ENCODE assay signal across 27 cellular contexts in the genomic region with DNA sequence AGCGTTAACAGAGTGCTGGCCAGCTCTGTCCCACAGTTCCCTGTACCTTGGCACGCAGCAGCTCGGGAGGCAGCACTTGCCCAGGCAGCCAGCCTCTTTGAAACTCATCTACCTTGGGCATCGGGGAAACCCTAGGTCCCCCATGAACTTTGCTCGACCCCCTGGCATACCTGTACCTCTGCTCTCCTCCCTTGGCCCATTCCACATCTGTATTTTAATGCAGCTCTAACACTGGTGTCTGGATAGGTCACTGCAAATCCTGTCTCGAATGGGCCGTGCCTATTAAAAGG.
"Had no signal": no experiment of that assay in that cellular context is flagged by ENCODE, and none has a peak within 500 bp of the region (broad histone marks: within the 10 kb centered on the region; RNA-seq: fewer than 3 reads in every experiment).

No MANE protein-coding gene starts in this region.

- H3K4me3 ChIP-seq: gastrocnemius medialis, hepatocyte, lung, mucosa of descending colon, neural progenitor cell, ovary, psoas muscle, sigmoid colon, suprapubic skin had no signal

- H3K9ac ChIP-seq: neural progenitor cell had no signal

- ATAC-seq: esophagus mucosa; gastrocnemius medialis; left lobe of liver; mucosa of descending colon; psoas muscle; right cardiac atrium; stimulated activated naive B cell treated with anti-CD40 and anti-IgM and Interleukin-4, amounts not matched to agents 10 μg/mL and 1 μg/mL and 100 μg/mL, for 72 hours; stimulated activated naive CD8-positive, alpha-beta T cell treated with anti-CD3 and anti-CD28 coated beads, Interleukin-15, amount 100 ng/mL, for 72 hours had no signal

- H3K27me3 Mint-ChIP-seq: naive B cell; stimulated activated naive B cell treated with anti-CD40 and anti-IgM and Interleukin-4, amounts not matched to agents 10 μg/mL and 1 μg/mL and 100 μg/mL, for 72 hours; stimulated activated naive CD8-positive, alpha-beta T cell treated with anti-CD3 and anti-CD28 coated beads, Interleukin-15, amount 100 ng/mL, for 72 hours had no signal

- H3K27ac ChIP-seq: epithelial cell of prostate, gastrocnemius medialis, hepatocyte, ovary, psoas muscle, sigmoid colon, suprapubic skin had no signal

- H3K4me2 ChIP-seq: hepatocyte had no signal

- H3K36me3 Mint-ChIP-seq: neural progenitor cell had no signal

- H3K27ac Mint-ChIP-seq: mesothelial cell of epicardium; nephron; stimulated activated naive B cell treated with anti-CD40 and anti-IgM and Interleukin-4, amounts not matched to agents 10 μg/mL and 1 μg/mL and 100 μg/mL, for 72 hours; stimulated activated naive CD8-positive, alpha-beta T cell treated with anti-CD3 and anti-CD28 coated beads, Interleukin-15, amount 100 ng/mL, for 72 hours had no signal

- H2AFZ ChIP-seq: hepatocyte, neural progenitor cell had no signal

- H3K4me3 Mint-ChIP-seq: mesothelial cell of epicardium; nephron; neural progenitor cell; stimulated activated naive B cell treated with anti-CD40 and anti-IgM and Interleukin-4, amounts not matched to agents 10 μg/mL and 1 μg/mL and 100 μg/mL, for 72 hours; stimulated activated naive CD8-positive, alpha-beta T cell treated with anti-CD3 and anti-CD28 coated beads, Interleukin-15, amount 100 ng/mL, for 72 hours had no signal

- H3K9me3 ChIP-seq: gastrocnemius medialis, mucosa of descending colon, ovary, psoas muscle, sigmoid colon, suprapubic skin had no signal

- H3K27me3 ChIP-seq: gastrocnemius medialis, hepatocyte, neural progenitor cell, ovary, sigmoid colon, suprapubic skin had no signal

- H3K79me2 ChIP-seq: hepatocyte had no signal

- H3K36me3 ChIP-seq: gastrocnemius medialis, neural progenitor cell, ovary, sigmoid colon had no signal

- H3K9me3 Mint-ChIP-seq: mesothelial cell of epicardium; naive B cell; nephron; neural progenitor cell; stimulated activated naive B cell treated with anti-CD40 and anti-IgM and Interleukin-4, amounts not matched to agents 10 μg/mL and 1 μg/mL and 100 μg/mL, for 72 hours; stimulated activated naive CD8-positive, alpha-beta T cell treated with anti-CD3 and anti-CD28 coated beads, Interleukin-15, amount 100 ng/mL, for 72 hours had no signal

- DNase-seq: cerebellar nuclear complex; cortex of kidney; effector CD4-positive, alpha-beta T cell; foreskin fibroblast; gastrocnemius medialis; kidney; mesenchymal stem cell; mucosa of descending colon; naive B cell; nucleus accumbens; psoas muscle; sigmoid colon; stimulated activated CD4-positive, alpha-beta T cell treated with anti-CD3 and anti-CD28 coated beads, Interleukin-2, amount 100 ng/mL, for 48 hours; stimulated activated naive B cell treated with anti-CD40 and anti-IgM and Interleukin-4, amounts not matched to agents 10 μg/mL and 1 μg/mL and 100 μg/mL, for 72 hours; stimulated activated naive CD8-positive, alpha-beta T cell treated with anti-CD3 and anti-CD28 coated beads, Interleukin-15, amount 100 ng/mL, for 72 hours; trophoblast cell had no signal

- H3K4me1 ChIP-seq: gastrocnemius medialis, psoas muscle, sigmoid colon, suprapubic skin had no signal
